In the genomic region with DNA sequence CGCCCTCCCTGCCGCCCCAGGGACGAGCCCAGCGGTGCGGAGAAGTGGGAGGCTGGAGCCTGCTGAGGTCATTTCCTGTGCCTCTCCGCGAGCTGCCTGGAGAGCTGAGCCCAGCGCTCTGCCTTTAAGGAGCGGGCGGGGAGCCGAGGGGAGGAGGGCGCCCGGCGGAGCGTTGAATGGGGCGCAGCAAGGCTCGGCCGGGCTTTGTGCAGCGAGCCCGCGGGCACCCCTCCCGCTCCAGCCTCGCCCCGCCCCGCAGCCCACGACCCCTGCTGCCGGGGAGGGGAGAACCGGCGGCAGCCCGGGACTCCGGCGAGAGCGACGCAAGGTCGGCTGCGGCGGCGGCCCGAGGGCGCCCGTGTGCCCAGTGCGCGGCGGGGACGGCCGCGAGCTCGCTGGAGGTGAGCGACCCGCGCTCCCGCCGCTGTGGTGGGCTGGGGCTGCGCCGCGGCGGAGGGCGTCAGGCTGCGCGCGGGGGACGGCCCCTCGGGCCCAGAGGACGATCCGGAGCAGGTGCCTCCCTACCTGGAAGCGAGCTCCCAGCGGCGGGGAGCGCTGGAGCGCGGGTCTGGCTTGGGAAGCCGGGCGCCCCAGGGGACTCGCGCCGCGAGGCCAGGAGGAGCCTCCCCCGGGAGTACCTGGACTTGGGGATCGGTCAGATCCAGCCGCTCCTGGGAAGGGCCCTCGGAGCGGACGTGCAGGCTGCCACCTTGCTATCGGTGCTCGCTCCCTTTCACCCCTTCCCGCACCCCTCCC, we compare ENCODE assay signal across 8 cellular contexts. TPM values are rescaled to one million over a fixed set of nuclear protein-coding genes. Genes with fewer than 3 reads are reported as not detected.
DNase-seq lines count a peak whose midpoint lies in the region; ATAC-seq, FAIRE-seq and TF ChIP-seq lines count a peak whose summit lies in the region.

Gene PLEKHH1, plus strand, starts transcription at position 293 of the 756 bp plus-strand sequence. CDS start 8,578 bp downstream, outside the sequence.

- H3K4me1 ChIP-seq in H1 (replicated peaks in 1 of 4; ENCODE audit: control insufficient read depth in 3 of 4, insufficient read depth in 4 of 4, low read length in 3 of 4), result peaks cover 0 to 6% (median 2%) of the 10 kb centered on the region in 4 experiments; a peak in 5 of 7 replicates

- H3K4me3 ChIP-seq in H1 (ENCODE audit: extremely low read depth in 1 of 4, insufficient read depth in 2 of 4, low read depth in 3 of 4, low read length in 4 of 4), result peak within 1 kb of the TSS; percentile 57 to 82 (median 64)

- no peak within 1 kb of the TSS for H2BK120ac ChIP-seq in H1 (replicated peaks; ENCODE audit: low read depth, low read length)

- TF ChIP-seq CTCF in activated CD8-positive, alpha-beta T cell treated with anti-CD3 and anti-CD28 coated beads for 36 hours (IDR thresholded peaks at IDR 0.05), result no peak
- TF ChIP-seq CTCF in H1 (IDR thresholded peaks at IDR 0.05; ENCODE audit: control extremely low read depth in 1 of 3, insufficient read depth in 1 of 3, low read depth in 1 of 3, low read length in 3 of 3), result peak in 1 of 3 experiments; percentile 3; a peak in 1 of 4 replicates

- no peaks in the 10 kb centered on the region; the same call in 1 of the 2 replicates for H3K79me1 ChIP-seq in H1 (ENCODE audit: low read depth, low read length)

- peak within 1 kb of the TSS; percentile 31; the same call in 1 of the 2 replicates for H3K27ac ChIP-seq in H1 (ENCODE audit: low read depth, low read length)

- POLR2A ChIA-PET in activated CD8-positive, alpha-beta T cell treated with anti-CD3 and anti-CD28 coated beads for 36 hours (lab: Charles Lee), result interaction anchor here (1.4 kb wide), 1 partner anchor 26 kb away, joined by 4 read pairs; no protein-coding TSS in a partner anchor
- POLR2A ChIA-PET in H1 (lab: Charles Lee; ENCODE audit: partially characterized antibody), result interaction anchor here (0.8 to 5.5 kb wide), 14 partner anchors 9 to 229 kb away, joined by 3 to 37 read pairs (median 4); partner anchors contain the start of gene PLEK2

- H3K27me3 Mint-ChIP-seq in activated CD8-positive, alpha-beta T cell treated with anti-CD3 and anti-CD28 coated beads for 36 hours, result peaks cover 21% of the 10 kb centered on the region

- CTCF ChIA-PET in activated CD8-positive, alpha-beta T cell treated with anti-CD3 and anti-CD28 coated beads for 36 hours (lab: Charles Lee), result interaction anchor here (0.6 to 5.7 kb wide), 11 partner anchors 9 to 171 kb away, joined by 3 to 50 read pairs (median 3); no protein-coding TSS in a partner anchor
- CTCF ChIA-PET in H1 (lab: Charles Lee; ENCODE audit: partially characterized antibody), result interaction anchor here (0.7 to 43.6 kb wide), 7 partner anchors 9 to 171 kb away, joined by 3 to 924 read pairs (median 7); no protein-coding TSS in a partner anchor

- no peak within 1 kb of the TSS for H3K23ac ChIP-seq in H1 (ENCODE audit: insufficient read length)

- H2BK15ac ChIP-seq in H1 (ENCODE audit: low read length), result no peak within 1 kb of the TSS

- no peak within 1 kb of the TSS for H2BK20ac ChIP-seq in H1 (ENCODE audit: low read length)

- no peaks in the 10 kb centered on the region; the same call in 1 of the 2 replicates for H3K23me2 ChIP-seq in H1 (ENCODE audit: low read depth, low read length)

- no peak within 1 kb of the TSS; the same call in 1 of the 2 replicates for H2BK12ac ChIP-seq in H1 (ENCODE audit: low read depth, low read length)

- peak within 1 kb of the TSS; percentile 66 to 77 (median 75) for H3K9ac ChIP-seq in H1 (replicated peaks in 1 of 4; ENCODE audit: extremely low read depth in 1 of 4, low read depth in 3 of 4, low read length in 3 of 4)

- H3K27me3 ChIP-seq in H1 (replicated peaks in 1 of 4; ENCODE audit: control insufficient read depth in 3 of 4, extremely low read depth in 1 of 4, insufficient read depth in 3 of 4, low read length in 3 of 4), result no peaks in the 10 kb centered on the region

- H3K79me2 ChIP-seq in H1 (ENCODE audit: control insufficient read depth in 1 of 2, insufficient read depth in 2 of 2, low read length in 2 of 2), result peaks cover 4 to 8% of the 10 kb centered on the region in 2 experiments; a peak in 2 of 4 replicates

- DNase-seq in DMS53 treated with DMSO at 0.1 percent for 48 hours (lab: John Stamatoyannopoulos, UW; ENCODE audit: unreplicated experiment) (peak; percentile 71), NCI-H226 (peak; percentile 91), H1 (ENCODE audit: low read depth in 1 of 2, low spot score in 2 of 2) (peak; percentile 63 to 84), lung microvascular endothelial cell (ENCODE audit: low read depth in 2 of 2) (peak; percentile 26 to 65)
- peak; percentile 77 for DNase-seq in activated CD8-positive, alpha-beta T cell treated with anti-CD3 and anti-CD28 coated beads for 36 hours
- DNase-seq in stimulated activated CD8-positive, alpha-beta memory T cell treated with anti-CD3 and anti-CD28 coated beads, Interleukin-12 subunit alpha, Interleukin-12 subunit beta, amount 100 ng/mL, for 4 hours (ENCODE audit: low read depth), result peak; percentile 21

- no peaks in the 10 kb centered on the region for H3K9me3 ChIP-seq in H1 (ENCODE audit: insufficient read depth in 2 of 2, low read depth in 1 of 2, low read length in 1 of 2)

- FAIRE-seq in H1 (lab: Jason Lieb, UNC), result no peak

- H3K4me3 Mint-ChIP-seq in activated CD8-positive, alpha-beta T cell treated with anti-CD3 and anti-CD28 coated beads for 36 hours, result peak within 1 kb of the TSS; percentile 54

- peak within 1 kb of the TSS; percentile 62; the same call in 1 of the 2 replicates for H3K18ac ChIP-seq in H1 (ENCODE audit: extremely low read depth, low read length)

- 0 out of 2 replicates have a peak within 1 kb of the TSS, but pooled peaks have one; percentile 4 for H2AFZ ChIP-seq in H1 (ENCODE audit: low read length)

- no peak for TF ChIP-seq EP300 in H1 (IDR thresholded peaks at IDR 0.05; ENCODE audit: borderline replicate concordance in 1 of 2, low read depth in 2 of 2, low read length in 2 of 2)

- peak within 1 kb of the TSS; percentile 80 for H4K8ac ChIP-seq in H1 (ENCODE audit: extremely low read depth, insufficient read depth, low read length)

- H3K36me3 ChIP-seq in H1 (ENCODE audit: control insufficient read depth in 2 of 4, insufficient read depth in 4 of 4, low read length in 3 of 4), result no peaks in the 10 kb centered on the region; a peak in 1 of 8 replicates

- H3K36me3 Mint-ChIP-seq in activated CD8-positive, alpha-beta T cell treated with anti-CD3 and anti-CD28 coated beads for 36 hours (ENCODE audit: low read depth), result no peaks in the 10 kb centered on the region

- no peak within 1 kb of the TSS; the same call in 1 of the 2 replicates for H2BK5ac ChIP-seq in H1 (ENCODE audit: low read depth, low read length)

- no peak within 1 kb of the TSS for H3K4ac ChIP-seq in H1 (replicated peaks; ENCODE audit: insufficient read length, low read depth, low read length)

- no peaks in the 10 kb centered on the region for H4K20me1 ChIP-seq in H1 (replicated peaks in 1 of 2; ENCODE audit: control insufficient read depth in 1 of 2, insufficient read depth in 2 of 2, low read length in 2 of 2)

- H3K14ac ChIP-seq in H1 (ENCODE audit: insufficient read length), result no peak within 1 kb of the TSS

- H3K9me3 Mint-ChIP-seq in activated CD8-positive, alpha-beta T cell treated with anti-CD3 and anti-CD28 coated beads for 36 hours, result no peaks in the 10 kb centered on the region

- no peak within 1 kb of the TSS for H4K91ac ChIP-seq in H1 (replicated peaks; ENCODE audit: insufficient read length, low read length)

- peak within 1 kb of the TSS; percentile 52 for H3K56ac ChIP-seq in H1 (replicated peaks; ENCODE audit: insufficient read length, low read depth, low read length)

- no peak within 1 kb of the TSS for H3K27ac Mint-ChIP-seq in activated CD8-positive, alpha-beta T cell treated with anti-CD3 and anti-CD28 coated beads for 36 hours

- intact Hi-C loops in activated CD8-positive, alpha-beta T cell treated with anti-CD3 and anti-CD28 coated beads for 36 hours (cut with micrococcal nuclease), result no loop called here

- peak within 1 kb of the TSS; percentile 69 to 81 for H3K4me2 ChIP-seq in H1 (ENCODE audit: insufficient read depth in 1 of 2, low read depth in 2 of 2, low read length in 2 of 2)

- H3K4me1 Mint-ChIP-seq in activated CD8-positive, alpha-beta T cell treated with anti-CD3 and anti-CD28 coated beads for 36 hours (ENCODE audit: low read depth), result peaks cover 2% of the 10 kb centered on the region

- ATAC-seq in HG02763 (IDR thresholded peaks at IDR 0.05; ENCODE audit: unreplicated experiment) (peak; percentile 53), HG03095 (IDR thresholded peaks at IDR 0.05; ENCODE audit: unreplicated experiment) (no peak)
- peak; percentile 99 for ATAC-seq in activated CD8-positive, alpha-beta T cell treated with anti-CD3 and anti-CD28 coated beads for 36 hours

- peak; percentile 55 to 68 for TF ChIP-seq POLR2A in H1 (IDR thresholded peaks at IDR 0.05; ENCODE audit: control extremely low read depth in 1 of 2, low read depth in 2 of 2, low read length in 2 of 2)

- H4K5ac ChIP-seq in H1 (ENCODE audit: insufficient read length, low read depth, low read length), result peak within 1 kb of the TSS; percentile 29

- TF ChIP-seq RAD21 in H1 (IDR thresholded peaks at IDR 0.05 in 1 of 2, conservative IDR thresholded peaks at IDR 0.05 in 1 of 2; ENCODE audit: low read depth in 2 of 2, low read length in 2 of 2), result no peak

- H2AK5ac ChIP-seq in H1 (ENCODE audit: low read depth, low read length), result no peak within 1 kb of the TSS

- WGBS in H1 (ENCODE audit: extremely low coverage in 1 of 2, insufficient coverage in 1 of 2, insufficient read length in 1 of 2, insufficient replicate concordance in 2 of 2, low coverage in 1 of 2, low lambda C conversion rate in 2 of 2, missing lambda C conversion rate in 1 of 2), 2 experiments, result 1% methylated on average over 25 of the region's 86 CpGs; no CpG with 5 or more reads in 1 of the 2 experiments

TF ChIP-seq in H1, 55 proteins besides CTCF, POLR2A, EP300 and RAD21 (continues in another document):
- peak; percentile 34; the same call in 1 of the 2 replicates for TF ChIP-seq JUND (IDR thresholded peaks at IDR 0.05; ENCODE audit: low read length)
- TF ChIP-seq ASH2L (IDR thresholded peaks at IDR 0.05; ENCODE audit: low read length), result peak; percentile 83
- TF ChIP-seq CHD2 (IDR thresholded peaks at IDR 0.05; ENCODE audit: low read length), result no peak
- TF ChIP-seq ZNF274 (IDR thresholded peaks at IDR 0.05; ENCODE audit: borderline replicate concordance, extremely low read depth, low read length), result no peak

RNA-seq across cellular contexts. Expression of gene PLEKHH1, which starts in this region (rescaled TPM):
- total RNA-seq in activated CD8-positive, alpha-beta T cell treated with anti-CD3 and anti-CD28 coated beads for 36 hours, result 1 to 10 TPM; 4.8 to 6.7 TPM
- total RNA-seq in H1 (2021; fragmentation: NEBNext Ultra II Directional; extraction: Animal tissue kit (Norgen Biotek cat#: 25700)), result 27.2 and 33.3 TPM in 2 replicates
- polyA plus RNA-seq in H1 (2011; rRNA removed), result 28.3 and 33.0 TPM in 2 replicates
- polyA plus RNA-seq in H1 (2011; cell fraction: cytosol; rRNA removed), result 22.4 TPM
- 96.0 TPM for polyA plus RNA-seq in H1 (2011; cell fraction: nucleus; rRNA removed)
- polyA plus RNA-seq in H1 (2012, experiment 1 of 2), result 26.9 to 35.8 TPM (median 30.8 TPM) in 4 replicates
- 8.6 TPM for polyA plus RNA-seq in H1 (2012, experiment 2 of 2)
- 19.9 TPM for polyA plus RNA-seq in H1 (2013, experiment 1 of 2)
- 15.1 TPM for polyA plus RNA-seq in H1 (2013, experiment 2 of 2)
- 32.1 and 33.8 TPM in 2 replicates for polyA minus RNA-seq in H1 (2011; rRNA and poly(A)+ RNA removed)
- 22.7 TPM for polyA minus RNA-seq in H1 (2011; cell fraction: cytosol; rRNA and poly(A)+ RNA removed)
- 53.8 TPM for polyA minus RNA-seq in H1 (2011; cell fraction: nucleus; rRNA and poly(A)+ RNA removed)
- total RNA-seq in lung microvascular endothelial cell, result under 0.01 and 0.22 TPM in 2 replicates

Comparison
In these comparisons a context has a peak if more than half of its experiments do, and no peak if none do; other contexts are left out.
1. Peak in DNase-seq in lung microvascular endothelial cell; RNA of the gene not detected or under 1 TPM.
2. DNase-seq: peak in every context shown above with its lines; median percentile 91 in NCI-H226; 77 in activated CD8-positive, alpha-beta T cell treated with anti-CD3 and anti-CD28 coated beads for 36 hours; 74 in H1; 71 in DMS53 treated with DMSO at 0.1 percent for 48 hours; 46 in lung microvascular endothelial cell; 21 in stimulated activated CD8-positive, alpha-beta memory T cell treated with anti-CD3 and anti-CD28 coated beads, Interleukin-12 subunit alpha, Interleukin-12 subunit beta, amount 100 ng/mL, for 4 hours.